In genomic region chr22:41908409-41909289, GRCh38 we compare ENCODE assay signal across 2 cellular contexts.
TF ChIP-seq lines count a peak whose summit lies in the region.

No MANE protein-coding gene starts in this region.

TF ChIP-seq in WTC11, 78 proteins besides CTCF, POLR2A, EP300 and RAD21:
- TF ChIP-seq ZNF232 (CRISPR knock-in tag; IDR thresholded peaks at IDR 0.05) (0 out of 2 replicates have a peak, but pooled peaks have one; percentile 39), ERG (CRISPR knock-in tag; IDR thresholded peaks at IDR 0.05) (no peak), ZNF425 (CRISPR knock-in tag; conservative IDR thresholded peaks at IDR 0.05) (no peak)
- TF ChIP-seq, protein P1, sequence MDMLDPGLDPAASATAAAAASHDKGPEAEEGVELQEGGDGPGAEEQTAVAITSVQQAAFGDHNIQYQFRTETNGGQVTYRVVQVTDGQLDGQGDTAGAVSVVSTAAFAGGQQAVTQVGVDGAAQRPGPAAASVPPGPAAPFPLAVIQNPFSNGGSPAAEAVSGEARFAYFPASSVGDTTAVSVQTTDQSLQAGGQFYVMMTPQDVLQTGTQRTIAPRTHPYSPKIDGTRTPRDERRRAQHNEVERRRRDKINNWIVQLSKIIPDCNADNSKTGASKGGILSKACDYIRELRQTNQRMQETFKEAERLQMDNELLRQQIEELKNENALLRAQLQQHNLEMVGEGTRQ (CRISPR knock-in tag; IDR thresholded peaks at IDR 0.05), result no peak
- TF ChIP-seq, protein P2, sequence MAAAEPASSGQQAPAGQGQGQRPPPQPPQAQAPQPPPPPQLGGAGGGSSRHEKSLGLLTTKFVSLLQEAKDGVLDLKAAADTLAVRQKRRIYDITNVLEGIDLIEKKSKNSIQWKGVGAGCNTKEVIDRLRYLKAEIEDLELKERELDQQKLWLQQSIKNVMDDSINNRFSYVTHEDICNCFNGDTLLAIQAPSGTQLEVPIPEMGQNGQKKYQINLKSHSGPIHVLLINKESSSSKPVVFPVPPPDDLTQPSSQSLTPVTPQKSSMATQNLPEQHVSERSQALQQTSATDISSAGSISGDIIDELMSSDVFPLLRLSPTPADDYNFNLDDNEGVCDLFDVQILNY (CRISPR knock-in tag; IDR thresholded peaks at IDR 0.05), result no peak

TF ChIP-seq in HepG2, 621 proteins besides CTCF, POLR2A, EP300 and RAD21:
- TF ChIP-seq ZNF501 (CRISPR knock-in tag; IDR thresholded peaks at IDR 0.05) (no peak), MTA1 (CRISPR knock-in tag; IDR thresholded peaks at IDR 0.05; ENCODE audit: borderline replicate concordance) (0 out of 2 replicates have a peak, but pooled peaks have one; percentile 22), AKAP8 (CRISPR knock-in tag; IDR thresholded peaks at IDR 0.05) (peak; percentile 9), ZNF713 (CRISPR knock-in tag; IDR thresholded peaks at IDR 0.05) (no peak)
